Comparison of ENCODE assay signal across 13 cellular contexts in genomic region chr1:53336146-53336545, GRCh38.
"Had no signal": no experiment of that assay in that cellular context is flagged by ENCODE, and none has a peak within 500 bp of the region (broad histone marks: within the 10 kb centered on the region; RNA-seq: fewer than 3 reads in every experiment).

No MANE protein-coding gene starts in this region.

- H3K9me3 Mint-ChIP-seq: activated T-helper 17 cell treated with anti-CD3 and anti-CD28 coated beads, Interleukin-2, amount 50 U/mL, for 72 hours; nephron progenitor cell had no signal

- H3K27me3 ChIP-seq: vagina had no signal

- H3K9me3 ChIP-seq: stomach, vagina had no signal

- H3K27ac Mint-ChIP-seq: activated naive CD8-positive, alpha-beta T cell treated with anti-CD3 and anti-CD28 coated beads for 36 hours; activated T-helper 17 cell treated with anti-CD3 and anti-CD28 coated beads, Interleukin-2, amount 50 U/mL, for 72 hours; nephron progenitor cell had no signal

- DNase-seq: activated CD4-positive, alpha-beta T cell treated with anti-CD3 and anti-CD28 coated beads, Interleukin-2, amount 50 U/mL, for 48 hours; activated CD4-positive, CD25-positive, alpha-beta regulatory T cell treated with anti-CD3 and anti-CD28 coated beads, Interleukin-2, amount 50 U/mL, for 72 hours; activated naive CD8-positive, alpha-beta T cell treated with anti-CD3 and anti-CD28 coated beads for 36 hours; brain microvascular endothelial cell; cerebellar nuclear complex; foreskin melanocyte; left colon; nephron progenitor cell; stimulated activated CD4-positive, alpha-beta T cell treated with anti-CD3 and anti-CD28 coated beads, Interleukin-4, amount 100 ng/mL, for 4 hours; stomach had no signal

- H3K27me3 Mint-ChIP-seq: activated naive CD8-positive, alpha-beta T cell treated with anti-CD3 and anti-CD28 coated beads for 36 hours; activated T-helper 17 cell treated with anti-CD3 and anti-CD28 coated beads, Interleukin-2, amount 50 U/mL, for 72 hours had no signal

- H3K4me3 ChIP-seq: skin epidermis, stomach, vagina had no signal

- H3K4me3 Mint-ChIP-seq: activated naive CD8-positive, alpha-beta T cell treated with anti-CD3 and anti-CD28 coated beads for 36 hours; activated T-helper 17 cell treated with anti-CD3 and anti-CD28 coated beads, Interleukin-2, amount 50 U/mL, for 72 hours; nephron progenitor cell had no signal

- H3K4me1 ChIP-seq: stomach, vagina had no signal

- H3K27ac ChIP-seq: brain microvascular endothelial cell, skin epidermis, stomach, vagina had no signal

- ATAC-seq: activated T-helper 17 cell treated with anti-CD3 and anti-CD28 coated beads, Interleukin-2, amount 50 U/mL, for 72 hours; left colon had no signal

- H3K36me3 ChIP-seq: brain microvascular endothelial cell, stomach, vagina had no signal
